Comparison of ENCODE assay signal across 14 cellular contexts in the genomic region with DNA sequence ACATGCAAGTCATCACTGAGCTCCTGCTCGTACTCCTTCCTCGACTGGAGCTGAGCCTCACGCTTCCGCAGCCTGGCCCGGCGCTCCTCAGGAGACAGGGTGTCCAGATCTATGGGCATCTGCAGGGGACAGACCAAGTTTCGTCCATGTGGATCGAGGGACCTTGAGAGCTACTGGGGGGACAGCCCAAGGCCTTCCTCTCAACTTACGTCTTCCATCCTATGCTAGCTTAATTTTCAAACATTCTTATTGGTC. TPM values are rescaled to one million over a fixed set of nuclear protein-coding genes. Genes with fewer than 3 reads are reported as not detected.
"Had no signal": no experiment of that assay in that cellular context is flagged by ENCODE, and none has a peak within 500 bp of the region (broad histone marks: within the 10 kb centered on the region; RNA-seq: fewer than 3 reads in every experiment).

No MANE protein-coding gene starts in this region.

- ATAC-seq: activated CD8-positive, alpha-beta T cell treated with anti-CD3 and anti-CD28 coated beads, Interleukin-2, amount 10 ng/mL, durations not matched to agents 7 days and 5 days; mucosa of descending colon; right lobe of liver; stimulated activated naive CD8-positive, alpha-beta T cell treated with anti-CD3 and anti-CD28 coated beads, Interleukin-15, amount 100 ng/mL, for 72 hours had no signal

- H3K4me3 ChIP-seq: adrenal gland, colonic mucosa, esophagus squamous epithelium, left ventricle myocardium inferior, mucosa of descending colon, ovary, right lobe of liver, SJSA1, smooth muscle cell had no signal

- DNase-seq: activated CD4-positive, CD25-positive, alpha-beta regulatory T cell treated with anti-CD3 and anti-CD28 coated beads, Interleukin-2, amount 50 U/mL, for 72 hours; activated CD8-positive, alpha-beta memory T cell treated with anti-CD3 and anti-CD28 coated beads, Interleukin-2, amount 50 U/mL, for 4 hours; activated CD8-positive, alpha-beta T cell treated with anti-CD3 and anti-CD28 coated beads, Interleukin-2, amount 10 ng/mL, durations not matched to agents 7 days and 5 days; colonic mucosa; esophagus squamous epithelium; hippocampal formation; left ventricle myocardium inferior; stimulated activated naive CD8-positive, alpha-beta T cell treated with anti-CD3 and anti-CD28 coated beads, Interleukin-15, amount 100 ng/mL, for 72 hours had no signal

- H3K27me3 ChIP-seq: adrenal gland, colonic mucosa, esophagus squamous epithelium, ovary, right lobe of liver, SJSA1 had no signal

- H3K27ac Mint-ChIP-seq: activated CD8-positive, alpha-beta T cell treated with anti-CD3 and anti-CD28 coated beads, Interleukin-2, amount 10 ng/mL, durations not matched to agents 7 days and 5 days had no signal

- H3K9me3 ChIP-seq: adrenal gland, colonic mucosa, esophagus squamous epithelium, left ventricle myocardium inferior, mucosa of descending colon, ovary, right lobe of liver, SJSA1 had no signal

- H3K27me3 Mint-ChIP-seq: stimulated activated naive CD8-positive, alpha-beta T cell treated with anti-CD3 and anti-CD28 coated beads, Interleukin-15, amount 100 ng/mL, for 72 hours had no signal

- H3K4me2 ChIP-seq: smooth muscle cell had no signal

- H3K27ac ChIP-seq: adrenal gland, colonic mucosa, esophagus squamous epithelium, left ventricle myocardium inferior, ovary, right lobe of liver, SJSA1 had no signal

- H3K36me3 ChIP-seq: colonic mucosa, ovary had no signal

- H3K9me3 Mint-ChIP-seq: stimulated activated naive CD8-positive, alpha-beta T cell treated with anti-CD3 and anti-CD28 coated beads, Interleukin-15, amount 100 ng/mL, for 72 hours had no signal

RNA-seq across cellular contexts. Expression of a gene that starts 43.0 kb away (rescaled TPM):
- total RNA-seq: smooth muscle cell had no signal
